In the genomic region with DNA sequence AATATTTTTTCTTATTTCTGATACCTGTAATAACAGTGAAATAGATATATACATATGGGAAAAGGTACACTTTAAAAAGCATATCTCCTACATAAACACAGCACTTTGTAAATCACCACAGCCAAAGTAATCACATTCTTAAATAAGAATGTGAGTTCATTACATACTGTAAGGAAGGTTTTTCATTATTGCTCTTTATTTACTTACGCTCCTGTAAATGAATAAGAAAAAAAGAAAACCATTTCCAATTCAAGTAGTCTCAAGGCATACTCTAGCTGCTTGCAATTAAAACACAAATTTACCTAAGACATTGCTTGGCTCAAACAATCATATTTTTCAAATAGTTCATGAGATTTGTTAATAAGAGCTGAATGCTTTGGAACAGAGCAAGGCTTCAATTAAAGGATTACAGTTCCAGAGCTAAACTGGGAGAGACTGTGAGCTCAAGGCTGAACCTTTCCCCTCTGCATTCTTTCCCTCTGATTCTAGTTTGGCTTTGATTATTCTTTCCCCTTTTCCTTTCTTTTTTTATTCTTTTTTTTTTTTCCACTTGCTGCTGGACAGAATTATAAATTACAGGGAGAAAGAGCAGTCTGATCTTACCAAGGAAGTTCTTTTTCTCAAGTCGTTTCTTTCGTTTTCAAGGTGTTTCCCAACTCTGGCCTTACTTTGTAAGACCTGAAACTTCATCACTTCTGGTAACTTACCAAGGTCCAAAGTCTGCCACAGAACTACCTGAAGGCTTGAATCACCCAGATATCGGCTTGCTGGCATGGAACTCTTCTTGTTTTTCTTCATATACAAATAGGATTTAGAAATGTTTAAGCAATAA, we compare ENCODE assay signal across 9 cellular contexts.
DNase-seq lines count a peak whose midpoint lies in the region; ATAC-seq and TF ChIP-seq lines count a peak whose summit lies in the region.
"Had no signal": no experiment of that assay in that cellular context is flagged by ENCODE, and none has a peak within 500 bp of the region (broad histone marks: within the 10 kb centered on the region; RNA-seq: fewer than 3 reads in every experiment).

No MANE protein-coding gene starts in this region.

- H3K23ac ChIP-seq in H9 (ENCODE audit: insufficient read length, low read depth, low read length): no peak overlapping the region

- no peaks in the 10 kb centered on the region for H3K79me1 ChIP-seq in H9 (ENCODE audit: insufficient read depth, low read depth, low read length, poor library complexity, severe bottlenecking)

- no peak overlapping the region for H2AFZ ChIP-seq in H9 (ENCODE audit: low read length)

- no peak overlapping the region for H2BK12ac ChIP-seq in H9 (ENCODE audit: insufficient read length, low read depth, low read length)

- H3K9me3 ChIP-seq in H9 (ENCODE audit: control insufficient read depth, low read depth, low read length): no peaks in the 10 kb centered on the region
- H3K9me3 ChIP-seq: SJSA1 had no signal

- no peak overlapping the region for H3T11ph ChIP-seq in H9 (ENCODE audit: low read length)

- no peak overlapping the region for H4K91ac ChIP-seq in H9 (ENCODE audit: insufficient read length, low read depth, low read length)

- TF ChIP-seq CTCF in AG09319 (IDR thresholded peaks at IDR 0.05; ENCODE audit: low read depth, low read length): no peak
- TF ChIP-seq CTCF in H9 (conservative IDR thresholded peaks at IDR 0.05): no peak

- peak overlapping the region; percentile 95 for H3K27ac Mint-ChIP-seq in activated naive CD8-positive, alpha-beta T cell
- 0 out of 7 replicates have a peak overlapping the region, but pooled peaks of 1 of the 3 experiments have one; percentile 55 for H3K27ac Mint-ChIP-seq in H9

- no peak overlapping the region for H3K56ac ChIP-seq in H9 (ENCODE audit: insufficient read length, low read depth, low read length)

- H3K4me1 ChIP-seq in H9 (ENCODE audit: insufficient read depth, low read length): no peaks in the 10 kb centered on the region; the same call in 1 of the 2 replicates
- H3K4me1 ChIP-seq: SJSA1 had no signal

- no peaks in the 10 kb centered on the region for H3K79me2 ChIP-seq in H9 (ENCODE audit: insufficient read depth, low read length)

- H3K4me1 Mint-ChIP-seq in activated naive CD8-positive, alpha-beta T cell (ENCODE audit: low read depth): peaks cover 74% of the 10 kb centered on the region
- peaks cover 14 to 17% of the 10 kb centered on the region in 2 experiments for H3K4me1 Mint-ChIP-seq in H9

- no peak overlapping the region for H3K14ac ChIP-seq in H9 (ENCODE audit: insufficient read depth, low read length)

- H2BK5ac ChIP-seq in H9 (ENCODE audit: insufficient read length, low read length): no peak overlapping the region

- peaks cover 4% of the 10 kb centered on the region for H3K9me3 Mint-ChIP-seq in activated naive CD8-positive, alpha-beta T cell (ENCODE audit: low read depth)
- H3K9me3 Mint-ChIP-seq in H9: no peaks in the 10 kb centered on the region; a peak in 1 of 5 replicates

- no peaks in the 10 kb centered on the region for H3K23me2 ChIP-seq in H9 (ENCODE audit: insufficient read length, low read depth, low read length, poor library complexity, severe bottlenecking)

- no peak overlapping the region for H4K8ac ChIP-seq in H9 (replicated peaks; ENCODE audit: insufficient read length, low read depth, low read length)

- DNase-seq in AG09319 (ENCODE audit: extremely low read depth, low read depth) (peak; percentile 62), left colon (peak in 1 of 2 donors; percentile 49), GDM1 (lab: John Stamatoyannopoulos, UW) (no peak), H9 (no peak)
- DNase-seq in effector CD4-positive, alpha-beta T cell: no peak

- H3K9ac ChIP-seq in H9 (ENCODE audit: extremely low read depth, insufficient read length, low read length): no peak overlapping the region

- no peaks in the 10 kb centered on the region for H3K27me3 ChIP-seq in H9 (ENCODE audit: insufficient read depth, low read length)
- H3K27me3 ChIP-seq: SJSA1 had no signal

- no CpG with 5 or more reads among the region's 4 CpGs for WGBS in H9 (ENCODE audit: extremely low coverage, insufficient read length, low lambda C conversion rate)

- H3K27me3 Mint-ChIP-seq in activated naive CD8-positive, alpha-beta T cell: no peaks in the 10 kb centered on the region
- no peaks in the 10 kb centered on the region for H3K27me3 Mint-ChIP-seq in H9 (ENCODE audit: low read depth)

- no peak overlapping the region for H2BK120ac ChIP-seq in H9 (ENCODE audit: low read depth, low read length, poor library complexity, severe bottlenecking)

- H4K5ac ChIP-seq in H9 (ENCODE audit: insufficient read length, low read depth, low read length): no peak overlapping the region

- H3K4me2 ChIP-seq in H9 (ENCODE audit: insufficient read depth, insufficient read length, low read length): no peak overlapping the region

- intact Hi-C loops in left colon (cut with DNase I, micrococcal nuclease): no loop called here

- no peak overlapping the region for H2AK5ac ChIP-seq in H9 (ENCODE audit: insufficient read length, low read length)

- ATAC-seq in GM19438 (IDR thresholded peaks at IDR 0.05; ENCODE audit: low read depth, unreplicated experiment): peak; percentile 57
- ATAC-seq in left colon: peak; percentile 89
- ATAC-seq in HG03457 (IDR thresholded peaks at IDR 0.05; ENCODE audit: unreplicated experiment): no peak

- no peak overlapping the region for H3K18ac ChIP-seq in H9 (ENCODE audit: insufficient read length, low read depth, low read length)

- peak overlapping the region; percentile 88 for H3K4me3 Mint-ChIP-seq in activated naive CD8-positive, alpha-beta T cell
- H3K4me3 Mint-ChIP-seq in H9: no peak overlapping the region

- H3K4ac ChIP-seq in H9 (ENCODE audit: low read depth, low read length): no peak overlapping the region

- no peak overlapping the region for H2BK15ac ChIP-seq in H9 (ENCODE audit: low read depth, low read length)

- H2BK20ac ChIP-seq in H9 (ENCODE audit: low read depth, low read length, poor library complexity, severe bottlenecking): no peak overlapping the region

- H3K27ac ChIP-seq in H9 (ENCODE audit: insufficient read length, low read depth, low read length): no peak overlapping the region
- H3K27ac ChIP-seq: SJSA1 had no signal

- H3K36me3 Mint-ChIP-seq in activated naive CD8-positive, alpha-beta T cell: peaks cover 5% of the 10 kb centered on the region
- no peaks in the 10 kb centered on the region for H3K36me3 Mint-ChIP-seq in H9 (ENCODE audit: insufficient read depth in 1 of 3, low read depth in 3 of 3)

- H4K20me1 ChIP-seq in H9 (ENCODE audit: control insufficient read depth, insufficient read depth, insufficient read length): no peaks in the 10 kb centered on the region
